Comparison of ENCODE assay signal across 20 cellular contexts in genomic region chr9:5787759-5788329, GRCh38.
"Had no signal": no experiment of that assay in that cellular context is flagged by ENCODE, and none has a peak within 500 bp of the region (broad histone marks: within the 10 kb centered on the region; RNA-seq: fewer than 3 reads in every experiment).

No MANE protein-coding gene starts in this region.

- H3K27me3 ChIP-seq: body of pancreas, colonic mucosa, esophagus squamous epithelium, left lung, right atrium auricular region, upper lobe of left lung had no signal

- H3K27ac ChIP-seq: colonic mucosa, esophagus squamous epithelium, right atrium auricular region had no signal

- H3K4me1 ChIP-seq: colonic mucosa, esophagus squamous epithelium, right atrium auricular region had no signal

- H3K4me3 Mint-ChIP-seq: nephron had no signal

- H3K4me3 ChIP-seq: body of pancreas, colonic mucosa, esophagus squamous epithelium, left lung, right atrium auricular region, upper lobe of left lung had no signal

- H3K27ac Mint-ChIP-seq: nephron had no signal

- ATAC-seq: left lung had no signal

- H3K9me3 ChIP-seq: body of pancreas, colonic mucosa, left lung, SK-N-SH, upper lobe of left lung had no signal

- H3K36me3 ChIP-seq: colonic mucosa had no signal

- DNase-seq: activated CD4-positive, alpha-beta T cell treated with anti-CD3 and anti-CD28 coated beads for 1 hour; activated gamma-delta T cell treated with Interleukin-2 at 50 U/mL for 16 hours; amniotic stem cell; caudate nucleus; colonic mucosa; esophagus squamous epithelium; hypothalamus; kidney; left lung; mammary epithelial cell; nucleus accumbens; SHP77; SK-N-SH; stimulated activated CD4-positive, alpha-beta T cell treated with anti-CD3 and anti-CD28 coated beads, Interleukin-2, amount 100 ng/mL, for 48 hours; stimulated activated naive CD4-positive, alpha-beta T cell treated with Interleukin-2 at 50 U/mL for 16 hours; T-helper 1 cell; upper lobe of left lung had no signal
